In the genomic region with DNA sequence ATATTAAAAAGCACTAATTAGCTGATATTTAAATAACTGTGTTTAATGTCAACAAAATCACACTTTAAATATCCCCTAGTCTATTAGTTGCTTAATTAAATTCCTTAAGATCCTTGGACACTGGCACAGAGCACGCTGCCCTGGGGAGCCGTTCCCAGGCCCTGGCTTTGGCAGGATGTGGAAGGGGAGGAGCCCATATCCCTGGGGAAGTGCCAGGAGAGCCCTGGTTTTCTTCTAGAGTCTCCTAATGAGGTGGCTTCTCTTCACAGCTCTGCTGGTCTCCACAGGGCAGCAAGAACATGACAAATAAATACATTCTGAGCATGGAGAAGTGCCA, we compare ENCODE assay signal across 9 cellular contexts. TPM values are rescaled to one million over a fixed set of nuclear protein-coding genes. Genes with fewer than 3 reads are reported as not detected.
DNase-seq lines count a peak whose midpoint lies in the region; TF ChIP-seq lines count a peak whose summit lies in the region.
"Had no signal": no experiment of that assay in that cellular context is flagged by ENCODE, and none has a peak within 500 bp of the region (broad histone marks: within the 10 kb centered on the region; RNA-seq: fewer than 3 reads in every experiment).

No MANE protein-coding gene starts in this region.

- no peaks in the 10 kb centered on the region for H3K9me3 Mint-ChIP-seq in Caco-2 (ENCODE audit: unreplicated experiment)
- H3K9me3 Mint-ChIP-seq in activated CD4-positive, alpha-beta T cell treated with anti-CD3 and anti-CD28 coated beads, Interleukin-2, amount 10 ng/mL, durations not matched to agents 7 days and 5 days = no peaks in the 10 kb centered on the region

- H3K27me3 ChIP-seq in transverse colon = no peaks in the 10 kb centered on the region
- no peaks in the 10 kb centered on the region for H3K27me3 ChIP-seq in Caco-2 (replicated peaks; ENCODE audit: control insufficient read depth, insufficient read depth, low read length)

- intact Hi-C loops in transverse colon (cut with DNase I; ENCODE audit: low total_unique reads) (no loop called here), Caco-2 (cut with micrococcal nuclease; ENCODE audit: unreplicated experiment) (no loop called here)

- TF ChIP-seq CTCF in astrocyte of the spinal cord (IDR thresholded peaks at IDR 0.05; ENCODE audit: low read depth, low read length) (no peak), transverse colon (IDR thresholded peaks at IDR 0.05) (no peak), Caco-2 (IDR thresholded peaks at IDR 0.05; ENCODE audit: insufficient read depth in 1 of 2, low read depth in 1 of 2, low read length in 1 of 2, severe bottlenecking in 1 of 2, unreplicated experiment in 1 of 2) (no peak)

- no TSS peak for BruUV-seq in Caco-2 (replicated peaks; lab: Mats Ljungman, UMichigan)

- CTCF ChIA-PET in Caco-2 (lab: Charles Lee) = no interaction called here
- CTCF ChIA-PET in activated CD4-positive, alpha-beta T cell treated with anti-CD3 and anti-CD28 coated beads, Interleukin-2, amount 10 ng/mL, durations not matched to agents 7 days and 5 days (lab: Charles Lee) = interaction anchor here (1.4 kb wide), 1 partner anchor 17 kb away, joined by 3 read pairs; no protein-coding TSS in a partner anchor

- H3K9me3 ChIP-seq in transverse colon = no peaks in the 10 kb centered on the region
- H3K9me3 ChIP-seq in Caco-2 = no peaks in the 10 kb centered on the region

- POLR2A ChIA-PET in Caco-2 (lab: Charles Lee) = no interaction called here
- POLR2A ChIA-PET in activated CD4-positive, alpha-beta T cell treated with anti-CD3 and anti-CD28 coated beads, Interleukin-2, amount 10 ng/mL, durations not matched to agents 7 days and 5 days (lab: Charles Lee) = no interaction called here

- no peak overlapping the region for H3K4me3 ChIP-seq in astrocyte of the spinal cord (ENCODE audit: low read depth, low read length)
- no peak overlapping the region for H3K4me3 ChIP-seq in transverse colon
- no peak overlapping the region for H3K4me3 ChIP-seq in Caco-2 (ENCODE audit: low read depth, low read length)

- no peak for TF ChIP-seq POLR2A in transverse colon (IDR thresholded peaks at IDR 0.05)

- H3K27me3 Mint-ChIP-seq in Caco-2 (ENCODE audit: insufficient read depth, unreplicated experiment) = no peaks in the 10 kb centered on the region
- H3K27me3 Mint-ChIP-seq in activated CD4-positive, alpha-beta T cell treated with anti-CD3 and anti-CD28 coated beads, Interleukin-2, amount 10 ng/mL, durations not matched to agents 7 days and 5 days = peaks cover 1% of the 10 kb centered on the region

- H3K36me3 ChIP-seq in transverse colon (no peaks in the 10 kb centered on the region), Caco-2 (ENCODE audit: control insufficient read depth, insufficient read depth, low read length) (no peaks in the 10 kb centered on the region)

- no peak overlapping the region for H3K27ac Mint-ChIP-seq in Caco-2 (ENCODE audit: unreplicated experiment)
- no peak overlapping the region for H3K27ac Mint-ChIP-seq in activated CD4-positive, alpha-beta T cell treated with anti-CD3 and anti-CD28 coated beads, Interleukin-2, amount 10 ng/mL, durations not matched to agents 7 days and 5 days

- peak overlapping the region; percentile 7 to 54 (median 28) for H3K27ac ChIP-seq in transverse colon

- peak; percentile 35 to 41 for DNase-seq in NCI-H187 (lab: John Stamatoyannopoulos, UW)
- DNase-seq in NCI-H187 treated with DMSO at 0.1 percent for 48 hours (lab: John Stamatoyannopoulos, UW) = no peak
- peak; percentile 77 for DNase-seq in astrocyte of the spinal cord (ENCODE audit: low read depth, low spot score)
- DNase-seq in kidney tubule cell (ENCODE audit: low spot score) = peak; percentile 34
- DNase-seq in transverse colon = peak; percentile 71
- DNase-seq in Caco-2 = no peak
- no peak for DNase-seq in activated CD4-positive, alpha-beta T cell treated with anti-CD3 and anti-CD28 coated beads, Interleukin-2, amount 10 ng/mL, durations not matched to agents 7 days and 5 days
- DNase-seq in activated T-cell treated with anti-CD3 and anti-CD28 coated beads, Interleukin-2, amount 50 U/mL, for 48 hours = no peak
- DNase-seq: 8988T had no signal

- no peaks in the 10 kb centered on the region for H3K36me3 Mint-ChIP-seq in Caco-2 (ENCODE audit: insufficient read depth, unreplicated experiment)
- no peaks in the 10 kb centered on the region for H3K36me3 Mint-ChIP-seq in activated CD4-positive, alpha-beta T cell treated with anti-CD3 and anti-CD28 coated beads, Interleukin-2, amount 10 ng/mL, durations not matched to agents 7 days and 5 days (ENCODE audit: low read depth)

- H3K4me1 Mint-ChIP-seq in Caco-2 (ENCODE audit: low read depth, unreplicated experiment) = peaks cover 14% of the 10 kb centered on the region
- no peaks in the 10 kb centered on the region for H3K4me1 Mint-ChIP-seq in activated CD4-positive, alpha-beta T cell treated with anti-CD3 and anti-CD28 coated beads, Interleukin-2, amount 10 ng/mL, durations not matched to agents 7 days and 5 days

- WGBS in transverse colon (ENCODE audit: low coverage in 1 of 2), 2 donors = 17 to 43% methylated on average over 2 of the region's 2 CpGs

- H3K4me1 ChIP-seq in transverse colon (peaks cover 4 to 41% (median 16%) of the 10 kb centered on the region in 4 donors), Caco-2 (peaks cover 7% of the 10 kb centered on the region; the same call in 1 of the 2 replicates)

- TF ChIP-seq EP300 in transverse colon (IDR thresholded peaks at IDR 0.05; ENCODE audit: low read depth) = no peak

- no peak overlapping the region for H3K4me3 Mint-ChIP-seq in Caco-2 (ENCODE audit: unreplicated experiment)
- no peak overlapping the region for H3K4me3 Mint-ChIP-seq in activated CD4-positive, alpha-beta T cell treated with anti-CD3 and anti-CD28 coated beads, Interleukin-2, amount 10 ng/mL, durations not matched to agents 7 days and 5 days

- in situ Hi-C loops in astrocyte of the spinal cord (cut with HindIII; ENCODE audit: low sequenced_read_pairs) = no loop called here
- in situ Hi-C loops in transverse colon (cut with MboI; ENCODE audit: low pct_ligation_motif_present in 1 of 4, low pct_unique_long_range_greater_than_20kb in 1 of 4, low sequenced_read_pairs in 3 of 4) = no loop called here

RNA-seq across cellular contexts. Expression of a gene that starts 50.5 kb away (rescaled TPM):
- total RNA-seq in transverse colon (10 to 100 TPM; 11.1 to 38.1 (median 29.0) TPM), Caco-2 (2022) (29.7 and 31.5 TPM in 2 replicates)
- 1 to 10 TPM; 9.4 to 9.7 TPM for total RNA-seq in activated CD4-positive, alpha-beta T cell treated with anti-CD3 and anti-CD28 coated beads, Interleukin-2, amount 10 ng/mL, durations not matched to agents 7 days and 5 days

Comparison
In these comparisons a context has a peak if more than half of its experiments do, and no peak if none do; other contexts are left out.
1. DNase-seq: peak in NCI-H187 (2 of 2), astrocyte of the spinal cord (single experiment), kidney tubule cell (single experiment) and transverse colon (single experiment); none in NCI-H187 treated with DMSO at 0.1 percent for 48 hours (single experiment), Caco-2 (0 of 2), activated CD4-positive, alpha-beta T cell treated with anti-CD3 and anti-CD28 coated beads, Interleukin-2, amount 10 ng/mL, durations not matched to agents 7 days and 5 days (single experiment) and activated T-cell treated with anti-CD3 and anti-CD28 coated beads, Interleukin-2, amount 50 U/mL, for 48 hours (0 of 2).